Comparison of ENCODE assay signal across 8 cellular contexts in the genomic region with DNA sequence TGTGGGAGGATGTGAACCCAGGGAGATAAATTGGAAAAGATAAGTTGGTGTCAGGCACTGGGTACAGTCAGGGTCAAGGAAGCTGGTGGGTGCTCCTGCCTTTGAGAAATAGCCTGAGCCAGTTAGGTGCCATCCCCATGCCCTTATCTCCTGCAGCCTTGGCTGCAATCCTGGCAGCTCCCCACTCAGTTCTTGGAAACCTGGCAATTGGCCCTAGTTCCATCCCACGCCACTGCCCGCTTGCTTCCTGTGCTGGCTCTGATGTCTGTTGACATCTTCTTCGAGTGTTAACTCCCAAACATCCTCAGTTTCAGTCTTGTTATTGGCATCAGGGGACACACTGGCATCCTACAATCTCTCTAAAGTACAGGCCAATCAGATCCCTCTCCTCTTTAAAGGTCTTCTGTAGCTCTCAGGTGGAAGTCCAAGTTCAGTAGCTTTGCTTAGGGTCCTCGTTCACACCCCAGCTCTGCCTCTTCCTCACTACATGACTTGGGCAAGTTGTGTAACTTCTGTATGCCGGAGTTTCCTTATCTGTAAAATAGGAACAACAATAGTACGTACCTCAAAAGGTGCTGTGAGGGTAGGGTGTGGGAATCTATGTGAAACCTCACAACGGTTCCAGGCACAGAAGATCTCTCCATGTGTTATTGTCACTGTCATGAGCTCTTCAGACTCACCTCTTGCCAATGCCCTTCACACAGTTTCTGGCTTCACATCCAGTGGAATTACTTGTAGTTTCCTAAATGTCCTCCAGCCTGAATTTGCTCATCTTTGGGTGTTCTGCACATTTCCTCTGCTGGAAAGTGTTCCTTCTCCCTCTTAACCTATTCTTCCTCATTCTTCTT. TPM values are rescaled to one million over a fixed set of nuclear protein-coding genes. Genes with fewer than 3 reads are reported as not detected.
DNase-seq lines count a peak whose midpoint lies in the region; ATAC-seq lines count a peak whose summit lies in the region.

No MANE protein-coding gene starts in this region.

- H3K27ac Mint-ChIP-seq in T-helper 17 cell = peak overlapping the region; percentile 62
- peak overlapping the region in 2 of 9 donors; percentile 48 to 84 for H3K27ac Mint-ChIP-seq in naive thymus-derived CD4-positive, alpha-beta T cell

- POLR2A ChIA-PET in naive thymus-derived CD4-positive, alpha-beta T cell (lab: Charles Lee) = no interaction called here

- H3K4me3 ChIP-seq in naive thymus-derived CD4-positive, alpha-beta T cell (ENCODE audit: low read length) = no peak overlapping the region
- no peak overlapping the region for H3K4me3 ChIP-seq in effector memory CD4-positive, alpha-beta T cell (ENCODE audit: insufficient read depth, low read depth, low read length, poor library complexity, severe bottlenecking)

- H3K9me3 ChIP-seq in T-helper 17 cell (ENCODE audit: control insufficient read depth, low read length, poor library complexity, severe bottlenecking) = no peaks in the 10 kb centered on the region
- no peaks in the 10 kb centered on the region for H3K9me3 ChIP-seq in naive thymus-derived CD4-positive, alpha-beta T cell (ENCODE audit: control insufficient read depth in 2 of 3, low read length in 3 of 3)
- H3K9me3 ChIP-seq in effector memory CD4-positive, alpha-beta T cell (ENCODE audit: control insufficient read depth, low read length) = no peaks in the 10 kb centered on the region

- ATAC-seq in GM19043 (IDR thresholded peaks at IDR 0.05; ENCODE audit: low read depth, unreplicated experiment) (peak; percentile 12), HG02970 (IDR thresholded peaks at IDR 0.05; ENCODE audit: low FRiP score, unreplicated experiment) (peak; percentile 17), T-helper 17 cell (no peak)
- peak; percentile 32 for ATAC-seq in naive thymus-derived CD4-positive, alpha-beta T cell

- H3K36me3 ChIP-seq in naive thymus-derived CD4-positive, alpha-beta T cell (ENCODE audit: control insufficient read depth in 2 of 3, insufficient read depth in 3 of 3, low read length in 3 of 3) = no peaks in the 10 kb centered on the region
- H3K36me3 ChIP-seq in effector memory CD4-positive, alpha-beta T cell (ENCODE audit: control insufficient read depth, insufficient read depth, low read length) = no peaks in the 10 kb centered on the region

- intact Hi-C loops in naive thymus-derived CD4-positive, alpha-beta T cell (cut with micrococcal nuclease) = no loop called here

- H3K4me1 Mint-ChIP-seq in T-helper 17 cell = peaks cover 16% of the 10 kb centered on the region
- peaks cover 10 to 36% (median 14%) of the 10 kb centered on the region in 7 donors for H3K4me1 Mint-ChIP-seq in naive thymus-derived CD4-positive, alpha-beta T cell

- peak overlapping the region; percentile 63 for H3K4me3 Mint-ChIP-seq in T-helper 17 cell
- peak overlapping the region in 4 of 10 donors; percentile 10 to 60 (median 30) for H3K4me3 Mint-ChIP-seq in naive thymus-derived CD4-positive, alpha-beta T cell

- H3K27me3 ChIP-seq in naive thymus-derived CD4-positive, alpha-beta T cell (ENCODE audit: control insufficient read depth in 2 of 2, insufficient read depth in 2 of 2, low read length in 2 of 2) = no peaks in the 10 kb centered on the region
- no peaks in the 10 kb centered on the region for H3K27me3 ChIP-seq in effector memory CD4-positive, alpha-beta T cell (replicated peaks; ENCODE audit: control insufficient read depth, insufficient read depth, low read length, poor library complexity, severe bottlenecking)

- H3K27ac ChIP-seq in naive thymus-derived CD4-positive, alpha-beta T cell (ENCODE audit: low read depth, low read length) = no peak overlapping the region
- no peak overlapping the region for H3K27ac ChIP-seq in effector memory CD4-positive, alpha-beta T cell (ENCODE audit: insufficient read depth, low read length, poor library complexity, severe bottlenecking)

- H3K27me3 Mint-ChIP-seq in T-helper 17 cell = peaks cover 16% of the 10 kb centered on the region
- H3K27me3 Mint-ChIP-seq in naive thymus-derived CD4-positive, alpha-beta T cell = peaks cover 0 to 4% (median 0%) of the 10 kb centered on the region in 5 donors

- CTCF ChIA-PET in naive thymus-derived CD4-positive, alpha-beta T cell (lab: Charles Lee) = no interaction called here

- DNase-seq in T-helper 17 cell = no peak
- DNase-seq in naive thymus-derived CD4-positive, alpha-beta T cell = no peak
- no peak for DNase-seq in NCI-H774 (lab: John Stamatoyannopoulos, UW)
- DNase-seq in NCI-H187 (lab: John Stamatoyannopoulos, UW) = no peak
- no peak for DNase-seq in mesenteric fat pad (ENCODE audit: low spot score)
- DNase-seq in effector memory CD4-positive, alpha-beta T cell = no peak

- peaks cover 0 to 5% (median 0%) of the 10 kb centered on the region in 11 donors for H3K9me3 Mint-ChIP-seq in naive thymus-derived CD4-positive, alpha-beta T cell

- no peaks in the 10 kb centered on the region for H3K4me1 ChIP-seq in naive thymus-derived CD4-positive, alpha-beta T cell (ENCODE audit: control insufficient read depth in 2 of 2, insufficient read depth in 2 of 2, low read length in 2 of 2)
- no peaks in the 10 kb centered on the region for H3K4me1 ChIP-seq in effector memory CD4-positive, alpha-beta T cell (ENCODE audit: control insufficient read depth, insufficient read depth, low read length, poor library complexity, severe bottlenecking)

- H3K36me3 Mint-ChIP-seq in T-helper 17 cell (ENCODE audit: low read depth) = peaks cover 5% of the 10 kb centered on the region
- H3K36me3 Mint-ChIP-seq in naive thymus-derived CD4-positive, alpha-beta T cell = peaks cover 0 to 10% (median 0%) of the 10 kb centered on the region in 5 donors

RNA-seq across cellular contexts. Expression of gene PRKAR1A, which starts 13.5 kb away (rescaled TPM):
- total RNA-seq in T-helper 17 cell (100 to 1,000 TPM; 133 to 146 TPM), mesenteric fat pad (470 TPM)
- total RNA-seq in naive thymus-derived CD4-positive, alpha-beta T cell = 100 to 1,000 TPM; 115 to 224 (median 156) TPM
- polyA plus RNA-seq in naive thymus-derived CD4-positive, alpha-beta T cell = 100 to 1,000 TPM; 156 to 181 TPM

RNA-seq across cellular contexts. Expression of gene WIPI1, which starts 41.4 kb away (rescaled TPM):
- total RNA-seq in T-helper 17 cell = 10 to 100 TPM in 1 of 2 donors, 1 to 10 TPM in 1; 8.9 to 10.2 TPM
- total RNA-seq in naive thymus-derived CD4-positive, alpha-beta T cell = 10 to 100 TPM in 2 of 5 experiments, 1 to 10 TPM in 3; 3.6 to 16.5 (median 4.9) TPM
- 1 to 10 TPM; 1.7 to 2.0 TPM for polyA plus RNA-seq in naive thymus-derived CD4-positive, alpha-beta T cell
- 124 TPM for total RNA-seq in mesenteric fat pad
